Comparison of ENCODE assay signal across 8 cellular contexts in the genomic region with DNA sequence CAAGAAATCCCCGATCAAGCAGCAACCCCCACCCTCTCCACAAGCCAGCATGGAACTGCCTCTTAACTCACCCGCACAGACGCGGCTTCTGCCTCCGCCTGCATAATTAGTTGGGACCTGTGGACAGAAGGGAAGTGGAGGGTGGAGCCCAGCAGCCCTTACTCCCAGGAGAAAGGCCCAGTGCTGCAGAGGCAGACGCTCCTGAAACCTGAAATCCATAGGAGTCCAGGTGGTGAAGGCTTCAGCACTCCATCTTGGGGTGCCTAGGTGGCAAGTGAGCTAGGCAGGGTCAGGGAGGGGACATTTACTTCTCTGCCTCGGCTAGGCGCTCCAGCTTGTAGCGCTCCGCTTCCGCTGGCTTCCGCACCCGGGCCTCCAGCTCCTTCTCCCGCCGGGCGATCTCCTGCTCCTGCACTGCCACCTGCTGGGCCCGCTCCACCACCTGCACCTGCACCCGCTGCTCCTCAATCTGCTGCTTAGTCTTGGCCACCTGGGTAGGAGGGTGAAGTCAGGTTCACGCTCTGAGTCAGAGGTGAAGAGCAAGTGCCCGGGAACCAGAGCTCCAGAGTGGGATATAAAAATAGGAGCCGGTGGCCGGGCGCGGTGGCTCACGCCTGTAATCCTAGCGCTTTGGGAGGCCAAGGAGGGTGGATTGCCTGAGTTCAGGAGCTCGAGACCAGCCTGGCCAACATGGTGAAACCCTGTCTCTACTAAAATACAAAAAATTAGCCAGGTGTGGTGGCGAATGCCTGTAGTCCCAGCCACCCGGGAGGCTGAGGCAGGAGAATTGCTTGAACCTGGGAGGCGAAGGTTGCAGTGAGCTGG. TPM values are rescaled to one million over a fixed set of nuclear protein-coding genes. Genes with fewer than 3 reads are reported as not detected.
DNase-seq lines count a peak whose midpoint lies in the region; ATAC-seq and TF ChIP-seq lines count a peak whose summit lies in the region.

No MANE protein-coding gene starts in this region.

- intact Hi-C loops in PC-3 (cut with micrococcal nuclease) (no loop called here), aorta (cut with DNase I) (no loop called here)

- H3K27me3 ChIP-seq in PC-3 (ENCODE audit: low read length) (no peaks in the 10 kb centered on the region), aorta (ENCODE audit: control insufficient read depth in 1 of 2, insufficient read depth in 2 of 2, low read length in 1 of 2) (no peaks in the 10 kb centered on the region)

- no TSS peak for BruUV-seq in PC-3 (replicated peaks; lab: Mats Ljungman, UMichigan)

- no peaks in the 10 kb centered on the region for H4K20me1 ChIP-seq in PC-3 (ENCODE audit: low read length)

- no peaks in the 10 kb centered on the region for H3K9me2 ChIP-seq in PC-3 (replicated peaks; ENCODE audit: low read length)

- peaks cover 5% of the 10 kb centered on the region for H3K4me1 Mint-ChIP-seq in progenitor cell of endocrine pancreas (ENCODE audit: low read depth)

- 55 to 57% methylated on average over 30 of the region's 30 CpGs for whole genome bisulfite sequencing in aorta, 2 donors

- TF ChIP-seq CTCF in GM12873 (IDR thresholded peaks at IDR 0.05; ENCODE audit: insufficient read depth, low read depth, low read length, missing control alignments) (peak; percentile 89), PC-3 (conservative IDR thresholded peaks at IDR 0.05; ENCODE audit: low read depth, low read length) (peak; percentile 84), progenitor cell of endocrine pancreas (IDR thresholded peaks at IDR 0.05; ENCODE audit: unreplicated experiment) (peak; percentile 83)

- H3K4me1 ChIP-seq in PC-3 (ENCODE audit: insufficient read depth, low read length) (peaks cover 10% of the 10 kb centered on the region; the same call in 1 of the 2 replicates), aorta (ENCODE audit: control insufficient read depth in 1 of 2, insufficient read depth in 2 of 2, low read length in 2 of 2) (no peaks in the 10 kb centered on the region)

- no peaks in the 10 kb centered on the region for H3K9me3 Mint-ChIP-seq in progenitor cell of endocrine pancreas (ENCODE audit: low read depth)

- H3F3A ChIP-seq in PC-3 (ENCODE audit: low read length, unreplicated experiment): peaks cover 6% of the 10 kb centered on the region

- ATAC-seq in PC-3 (peak; percentile 76), aorta (ENCODE audit: low FRiP score) (peak; percentile 70)

- DNase-seq in HT1080 (ENCODE audit: low read depth) (peak; percentile 58), PC-3 (peak; percentile 84), germinal center (ENCODE audit: low spot score) (peak; percentile 79), progenitor cell of endocrine pancreas (ENCODE audit: low spot score, unreplicated experiment) (peak; percentile 76), aorta (peak in 1 of 2 donors; percentile 83), RKO (ENCODE audit: low spot score) (no peak)
- peak; percentile 80 for DNase-seq in activated effector memory CD4-positive, alpha-beta T cell treated with Interleukin-2 at 50 U/mL for 16 hours

- peak overlapping the region; percentile 86 for H3K27ac Mint-ChIP-seq in progenitor cell of endocrine pancreas

- no peaks in the 10 kb centered on the region for H3K27me3 Mint-ChIP-seq in progenitor cell of endocrine pancreas

- no peak overlapping the region for H3K4me3 Mint-ChIP-seq in progenitor cell of endocrine pancreas (ENCODE audit: low read depth)

- H3K9ac ChIP-seq in PC-3 (ENCODE audit: low read length): 0 out of 2 replicates have a peak overlapping the region, but pooled peaks have one; percentile 4

- H3K36me3 ChIP-seq in PC-3 (ENCODE audit: low read depth, low read length) (peaks cover 28% of the 10 kb centered on the region), aorta (ENCODE audit: control insufficient read depth in 1 of 2, insufficient read depth in 2 of 2, low read length in 1 of 2) (peaks cover under 1 to 4% of the 10 kb centered on the region in 2 donors)

- peak overlapping the region; percentile 25; the same call in 1 of the 2 replicates for H3K4me3 ChIP-seq in PC-3 (ENCODE audit: low read length)
- no peak overlapping the region for H3K4me3 ChIP-seq in aorta (ENCODE audit: low read length in 2 of 2)

- peaks cover 3% of the 10 kb centered on the region; the same call in 1 of the 2 replicates for H3K79me2 ChIP-seq in PC-3 (ENCODE audit: low read length)

- CTCF ChIA-PET in PC-3 (lab: Charles Lee): interaction anchor here (0.6 to 1.3 kb wide), 19 partner anchors 9 to 192 kb away, joined by 3 to 8 read pairs (median 3); a partner anchor contains a TSS

- H2AFZ ChIP-seq in PC-3 (ENCODE audit: low read length): peak overlapping the region; percentile 45; the same call in 1 of the 2 replicates

- H3K36me3 Mint-ChIP-seq in progenitor cell of endocrine pancreas (ENCODE audit: insufficient read depth): peaks cover 15% of the 10 kb centered on the region

- H3K27ac ChIP-seq in PC-3 (ENCODE audit: low read length) (peak overlapping the region; percentile 40), aorta (ENCODE audit: low read depth in 1 of 2, low read length in 2 of 2) (no peak overlapping the region)

- H3K4me2 ChIP-seq in PC-3 (ENCODE audit: low read length): peak overlapping the region; percentile 51

- H3K9me3 ChIP-seq in PC-3 (ENCODE audit: low read length): no peaks in the 10 kb centered on the region
- no peaks in the 10 kb centered on the region for H3K9me3 ChIP-seq in aorta (ENCODE audit: control insufficient read depth, low read length)

- POLR2A ChIA-PET in PC-3 (lab: Charles Lee; ENCODE audit: unreplicated experiment): interaction anchor here (0.5 to 1.2 kb wide), 8 partner anchors 10 to 1244 kb away, joined by 3 to 6 read pairs (median 4); a partner anchor contains a TSS

RNA-seq across cellular contexts. Expression of a gene that starts 10.7 kb away (rescaled TPM):
- total RNA-seq in HT1080 (2014; rRNA removed; shearing (Covaris generic)): 1,534 and 1,911 TPM in 2 replicates
- 1,782 and 1,790 TPM in 2 replicates for polyA plus RNA-seq in HT1080 (2015; cell fraction: cytosol; rRNA removed)
- 2,351 and 2,402 TPM in 2 replicates for polyA plus RNA-seq in HT1080 (2015; cell fraction: nucleus; rRNA removed)
- total RNA-seq in PC-3 (2014; rRNA removed): 1,245 and 1,398 TPM in 2 replicates
- 1,227 and 1,272 TPM in 2 replicates for total RNA-seq in progenitor cell of endocrine pancreas
- total RNA-seq in aorta: 100 to 1,000 TPM; 264 to 324 TPM
- polyA plus RNA-seq in aorta: 100 to 1,000 TPM in 1 of 2 donors, 10 to 100 TPM in 1; 99.5 to 189 TPM

RNA-seq across cellular contexts. Expression of a gene that starts 11.7 kb away (rescaled TPM):
- total RNA-seq in HT1080 (2014; rRNA removed; shearing (Covaris generic)): 67.0 and 73.8 TPM in 2 replicates
- 107 and 120 TPM in 2 replicates for polyA plus RNA-seq in HT1080 (2015; cell fraction: cytosol; rRNA removed)
- polyA plus RNA-seq in HT1080 (2015; cell fraction: nucleus; rRNA removed): 92.9 and 99.6 TPM in 2 replicates
- 305 and 401 TPM in 2 replicates for total RNA-seq in PC-3 (2014; rRNA removed)
- 111 and 115 TPM in 2 replicates for total RNA-seq in progenitor cell of endocrine pancreas
- total RNA-seq in aorta: 100 to 1,000 TPM; 172 to 222 TPM
- 100 to 1,000 TPM; 153 to 213 TPM for polyA plus RNA-seq in aorta

RNA-seq across cellular contexts. Expression of a gene that starts 13.5 kb away (rescaled TPM):
- total RNA-seq in HT1080 (2014; rRNA removed; shearing (Covaris generic)): 156 and 195 TPM in 2 replicates
- 319 and 384 TPM in 2 replicates for polyA plus RNA-seq in HT1080 (2015; cell fraction: cytosol; rRNA removed)
- 434 and 449 TPM in 2 replicates for polyA plus RNA-seq in HT1080 (2015; cell fraction: nucleus; rRNA removed)
- total RNA-seq in PC-3 (2014; rRNA removed) (1,173 and 1,198 TPM in 2 replicates), progenitor cell of endocrine pancreas (22.1 and 23.2 TPM in 2 replicates), aorta (10 to 100 TPM; 62.0 to 72.9 TPM)
- polyA plus RNA-seq in aorta: 10 to 100 TPM; 17.8 to 88.8 TPM

RNA-seq across cellular contexts. Expression of a gene that starts 13.7 kb away (rescaled TPM):
- total RNA-seq in HT1080 (2014; rRNA removed; shearing (Covaris generic)): 11.0 and 12.9 TPM in 2 replicates
- polyA plus RNA-seq in HT1080 (2015; cell fraction: cytosol; rRNA removed): 13.7 and 16.5 TPM in 2 replicates
- polyA plus RNA-seq in HT1080 (2015; cell fraction: nucleus; rRNA removed): 55.0 and 55.9 TPM in 2 replicates
- 19.6 and 24.9 TPM in 2 replicates for total RNA-seq in PC-3 (2014; rRNA removed)
- 58.5 and 67.6 TPM in 2 replicates for total RNA-seq in progenitor cell of endocrine pancreas
- total RNA-seq in aorta: 10 to 100 TPM; 31.4 to 33.3 TPM
- 10 to 100 TPM in 1 of 2 donors, 1 to 10 TPM in 1; 7.4 to 34.5 TPM for polyA plus RNA-seq in aorta

RNA-seq across cellular contexts. Expression of a gene that starts 40.0 kb away (rescaled TPM):
- total RNA-seq in HT1080 (2014; rRNA removed; shearing (Covaris generic)): 11.2 and 18.5 TPM in 2 replicates
- polyA plus RNA-seq in HT1080 (2015; cell fraction: cytosol; rRNA removed): 29.2 and 33.3 TPM in 2 replicates
- polyA plus RNA-seq in HT1080 (2015; cell fraction: nucleus; rRNA removed): 22.9 and 31.6 TPM in 2 replicates
- 8.5 and 14.8 TPM in 2 replicates for total RNA-seq in PC-3 (2014; rRNA removed)
- total RNA-seq in progenitor cell of endocrine pancreas: 35.5 and 37.9 TPM in 2 replicates
- total RNA-seq in aorta: 10 to 100 TPM; 13.0 to 15.0 TPM
- 10 to 100 TPM in 1 of 2 donors, 1 to 10 TPM in 1; 5.6 to 19.6 TPM for polyA plus RNA-seq in aorta
